16 cellular contexts compared by ENCODE assay signal in genomic region chr17:49000943-49001342, GRCh38. TPM values are rescaled to one million over a fixed set of nuclear protein-coding genes. Genes with fewer than 3 reads are reported as not detected.
DNase-seq lines count a peak whose midpoint lies in the region; ATAC-seq and TF ChIP-seq lines count a peak whose summit lies in the region.
"Had no signal": no experiment of that assay in that cellular context is flagged by ENCODE, and none has a peak within 500 bp of the region (broad histone marks: within the 10 kb centered on the region; RNA-seq: fewer than 3 reads in every experiment).

No MANE protein-coding gene starts in this region.

- H3K9me3 Mint-ChIP-seq in type B pancreatic cell: no peaks in the 10 kb centered on the region
- H3K9me3 Mint-ChIP-seq: activated CD4-positive, alpha-beta memory T cell treated with anti-CD3 and anti-CD28 coated beads, Interleukin-2, amount 10 ng/mL, durations not matched to agents 7 days and 5 days had no signal

- ATAC-seq in GM19023 (IDR thresholded peaks at IDR 0.05; ENCODE audit: unreplicated experiment): no peak
- ATAC-seq: mucosa of descending colon had no signal

- TF ChIP-seq CTCF in fibroblast of villous mesenchyme (IDR thresholded peaks at IDR 0.05; ENCODE audit: insufficient read depth, low read depth, low read length) (no peak), type B pancreatic cell (conservative IDR thresholded peaks at IDR 0.05) (no peak)

- H3K4me1 Mint-ChIP-seq in type B pancreatic cell (ENCODE audit: unreplicated experiment): peaks cover 42% of the 10 kb centered on the region

- H3K36me3 Mint-ChIP-seq in type B pancreatic cell: peaks cover 31% of the 10 kb centered on the region

- CTCF ChIA-PET in HEK293T (lab: Yijun Ruan, JAX): interaction anchor here (0.6 to 1.4 kb wide), 3 partner anchors 32 to 360 kb away, joined by 3 to 6 read pairs (median 4); no protein-coding TSS in a partner anchor

- peak; percentile 86 for DNase-seq in NOMO-1 treated with DMSO at 0.1 percent for 48 hours (lab: John Stamatoyannopoulos, UW; ENCODE audit: unreplicated experiment)
- DNase-seq in NOMO-1 treated with dmso at 0.1 percent for 144 hours (lab: John Stamatoyannopoulos, UW; ENCODE audit: unreplicated experiment): no peak
- DNase-seq in SIG-M5 treated with dmso at 0.1 percent for 504 hours (lab: John Stamatoyannopoulos, UW; ENCODE audit: unreplicated experiment): peak; percentile 89
- no peak for DNase-seq in fibroblast of villous mesenchyme (ENCODE audit: low read depth)
- no peak for DNase-seq in type B pancreatic cell (ENCODE audit: extremely low spot score, unreplicated experiment)
- no peak for DNase-seq in anterior cingulate cortex (lab: John Stamatoyannopoulos, UW)
- no peak for DNase-seq in HEK293T (ENCODE audit: extremely low spot score)
- DNase-seq: activated CD4-positive, alpha-beta memory T cell treated with anti-CD3 and anti-CD28 coated beads, Interleukin-2, amount 10 ng/mL, durations not matched to agents 7 days and 5 days; effector CD8-positive, alpha-beta T cell; mucosa of descending colon; NCI-H510A; stimulated activated CD8-positive, alpha-beta memory T cell treated with anti-CD3 and anti-CD28 coated beads, Interleukin-4, amount 100 ng/mL, for 48 hours had no signal

- H3K4me3 ChIP-seq in fibroblast of villous mesenchyme (ENCODE audit: low read depth, low read length): peak overlapping the region; percentile 85
- H3K4me3 ChIP-seq: mucosa of descending colon had no signal

- H3K4me3 Mint-ChIP-seq in type B pancreatic cell: peak overlapping the region; percentile 87
- H3K4me3 Mint-ChIP-seq: activated CD4-positive, alpha-beta memory T cell treated with anti-CD3 and anti-CD28 coated beads, Interleukin-2, amount 10 ng/mL, durations not matched to agents 7 days and 5 days; activated naive CD4-positive, alpha-beta T cell treated with anti-CD3 and anti-CD28 coated beads, Interleukin-2, amount 50 U/mL, for 24 hours had no signal

- peak overlapping the region; percentile 93 for H3K27ac Mint-ChIP-seq in type B pancreatic cell
- H3K27ac Mint-ChIP-seq: activated CD4-positive, alpha-beta memory T cell treated with anti-CD3 and anti-CD28 coated beads, Interleukin-2, amount 10 ng/mL, durations not matched to agents 7 days and 5 days; activated naive CD4-positive, alpha-beta T cell treated with anti-CD3 and anti-CD28 coated beads, Interleukin-2, amount 50 U/mL, for 24 hours had no signal

- POLR2A ChIA-PET in HEK293T (lab: Yijun Ruan, JAX): no interaction called here

- H3K27me3 Mint-ChIP-seq in type B pancreatic cell: peaks cover 7% of the 10 kb centered on the region

TF ChIP-seq in HEK293T, 16 proteins besides CTCF, POLR2A, EP300 and RAD21:
- TF ChIP-seq FOXK2 (IDR thresholded peaks at IDR 0.05): no peak

RNA-seq across cellular contexts. Expression of gene IGF2BP1, which starts 3.8 kb away (rescaled TPM):
- total RNA-seq in fibroblast of villous mesenchyme (2.6 and 6.4 TPM in 2 replicates), type B pancreatic cell (ENCODE audit: low replicate concordance) (104 and 232 TPM in 2 replicates)
- total RNA-seq: activated CD4-positive, alpha-beta memory T cell treated with anti-CD3 and anti-CD28 coated beads, Interleukin-2, amount 10 ng/mL, durations not matched to agents 7 days and 5 days had no signal

RNA-seq across cellular contexts. Expression of gene GIP, which starts 32.5 kb away (rescaled TPM):
- total RNA-seq in fibroblast of villous mesenchyme (not detected in 2 replicates), type B pancreatic cell (ENCODE audit: low replicate concordance) (0.69 TPM in 1 of 2 replicates, not detected in the other)
- total RNA-seq: activated CD4-positive, alpha-beta memory T cell treated with anti-CD3 and anti-CD28 coated beads, Interleukin-2, amount 10 ng/mL, durations not matched to agents 7 days and 5 days; M059J; mucosa of descending colon; T-helper 1 cell treated with Interleukin-12 subunit alpha and Interleukin-12 subunit beta and Interleukin-4 antibody, amounts not matched to agents 30 ng/mL and 1 ng/mL, for 36 hours had no signal

RNA-seq across cellular contexts. Expression of gene SNF8, which starts 56.3 kb away (rescaled TPM):
- total RNA-seq in fibroblast of villous mesenchyme (61.3 and 87.0 TPM in 2 replicates), type B pancreatic cell (ENCODE audit: low replicate concordance) (97.2 and 117 TPM in 2 replicates)

Comparison
In these comparisons a context has a peak if more than half of its experiments do, and no peak if none do; other contexts are left out.
1. DNase-seq: peak in NOMO-1 treated with DMSO at 0.1 percent for 48 hours (single experiment) and SIG-M5 treated with dmso at 0.1 percent for 504 hours (single experiment); none in NOMO-1 treated with dmso at 0.1 percent for 144 hours (single experiment), fibroblast of villous mesenchyme (single experiment), type B pancreatic cell (single experiment), anterior cingulate cortex (0 of 58) and HEK293T (single experiment).
2. RNA of gene IGF2BP1, which starts 3.8 kb away (total RNA-seq): 104 to 232 TPM in type B pancreatic cell; 2.6 to 6.4 TPM in fibroblast of villous mesenchyme; every median in the first group is over 10 times any median in the second.